In the genomic region with DNA sequence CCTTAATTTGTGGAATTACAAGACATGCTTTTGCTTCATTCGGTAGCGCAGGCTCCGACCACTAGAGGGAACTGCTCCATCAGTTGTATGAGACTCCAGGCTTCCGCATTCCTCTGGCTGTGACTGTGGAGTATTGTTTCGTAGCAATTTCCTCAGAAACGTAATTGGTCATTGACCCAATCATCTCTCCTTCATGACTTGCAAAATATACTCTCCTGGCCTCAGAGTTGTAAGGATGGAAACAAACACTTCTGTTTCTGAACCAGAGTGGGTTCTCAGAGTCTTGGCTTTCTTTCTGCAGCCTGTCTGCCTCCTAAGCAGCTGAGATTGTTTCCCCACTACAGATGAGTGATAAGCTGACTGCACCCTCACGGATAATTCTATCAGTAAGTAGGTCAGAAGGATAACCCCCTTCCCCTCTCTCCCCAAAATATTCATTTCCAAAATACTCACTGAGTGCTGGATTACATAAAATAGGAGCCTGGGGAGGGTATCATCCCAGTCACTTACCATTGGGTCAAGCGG, we compare ENCODE assay signal across 1 cellular context.
TF ChIP-seq lines count a peak whose summit lies in the region.

No MANE protein-coding gene starts in this region.

TF ChIP-seq in K562, 482 proteins besides CTCF, POLR2A, EP300 and RAD21 (continued from another document and continues in another):
- TF ChIP-seq SNIP1 (IDR thresholded peaks at IDR 0.05; ENCODE audit: low read depth) (no peak), COPS2 (conservative IDR thresholded peaks at IDR 0.05) (no peak), SMAD1 (IDR thresholded peaks at IDR 0.05; ENCODE audit: low read depth, low read length, partially characterized antibody) (no peak), BRF1 (IDR thresholded peaks at IDR 0.05; ENCODE audit: borderline replicate concordance, extremely low read depth, insufficient read length) (no peak), TEAD2 (tag; IDR thresholded peaks at IDR 0.05) (peak; percentile 91), PYGO2 (tag; IDR thresholded peaks at IDR 0.05) (no peak), MEF2A (IDR thresholded peaks at IDR 0.05; ENCODE audit: control insufficient read depth, low read depth, low read length) (no peak), ZNF23 (CRISPR knock-in tag; IDR thresholded peaks at IDR 0.05) (no peak), SREBF1 (IDR thresholded peaks at IDR 0.05; ENCODE audit: borderline replicate concordance, low read depth, low read length) (no peak), DACH1 (IDR thresholded peaks at IDR 0.05; ENCODE audit: partially characterized antibody) (no peak), SMARCE1 (IDR thresholded peaks at IDR 0.05) (no peak), TRIM24 (IDR thresholded peaks at IDR 0.05) (peak in 1 of 2 experiments; percentile 37; a peak in 1 of 4 replicates), HSF4 (CRISPR knock-in tag; IDR thresholded peaks at IDR 0.05; ENCODE audit: borderline replicate concordance) (no peak), PTTG1 (tag; IDR thresholded peaks at IDR 0.05; ENCODE audit: low read depth) (no peak), ZNF655 (CRISPR knock-in tag; IDR thresholded peaks at IDR 0.05) (no peak), GABPA (tag; conservative IDR thresholded peaks at IDR 0.05; ENCODE audit: low read depth) (no peak), CEBPG (CRISPR knock-in tag; IDR thresholded peaks at IDR 0.05) (no peak), CEBPG (tag; conservative IDR thresholded peaks at IDR 0.05 in 1 of 2, IDR thresholded peaks at IDR 0.05 in 1 of 2) (no peak), MLX (CRISPR knock-in tag; conservative IDR thresholded peaks at IDR 0.05) (no peak), RNF2 (IDR thresholded peaks at IDR 0.05) (no peak), LCOR (CRISPR knock-in tag; IDR thresholded peaks at IDR 0.05) (0 out of 2 replicates have a peak, but pooled peaks have one; percentile 15), MEIS2 (IDR thresholded peaks at IDR 0.05; ENCODE audit: partially characterized antibody) (no peak), POU5F1 (IDR thresholded peaks at IDR 0.05; ENCODE audit: borderline replicate concordance, low read depth, low read length, partially characterized antibody) (no peak), ZNF253 (CRISPR knock-in tag; conservative IDR thresholded peaks at IDR 0.05) (no peak), RUNX1 (IDR thresholded peaks at IDR 0.05; ENCODE audit: low read depth) (no peak), ZNF76 (CRISPR knock-in tag; IDR thresholded peaks at IDR 0.05; ENCODE audit: borderline replicate concordance) (no peak), ZBTB40 (IDR thresholded peaks at IDR 0.05) (no peak), ZBTB40 (CRISPR knock-in tag; IDR thresholded peaks at IDR 0.05) (no peak), RCOR1 (IDR thresholded peaks at IDR 0.05; ENCODE audit: borderline replicate concordance in 1 of 2, low read depth in 2 of 2, low read length in 2 of 2) (peak in 1 of 2 experiments; percentile 56; a peak in 1 of 4 replicates), MAFF (IDR thresholded peaks at IDR 0.05; ENCODE audit: low read length) (peak; percentile 71), ZBTB9 (CRISPR knock-in tag; IDR thresholded peaks at IDR 0.05) (no peak), TRIM28 (IDR thresholded peaks at IDR 0.05) (0 out of 2 replicates have a peak, but pooled peaks have one; percentile 37), MTA3 (IDR thresholded peaks at IDR 0.05; ENCODE audit: borderline replicate concordance) (0 out of 2 replicates have a peak, but pooled peaks have one; percentile 62), TBP (optimal IDR thresholded peaks at IDR 0.05; ENCODE audit: low read depth, low read length) (no peak), DPF2 (IDR thresholded peaks at IDR 0.05) (0 out of 2 replicates have a peak, but pooled peaks have one; percentile 38), ZBTB1 (CRISPR knock-in tag; IDR thresholded peaks at IDR 0.05; ENCODE audit: borderline replicate concordance, low read depth) (no peak), SFPQ (IDR thresholded peaks at IDR 0.05; ENCODE audit: low read depth, low read length) (no peak), PHTF2 (CRISPR knock-in tag; IDR thresholded peaks at IDR 0.05) (no peak)
- TF ChIP-seq, protein P1, sequence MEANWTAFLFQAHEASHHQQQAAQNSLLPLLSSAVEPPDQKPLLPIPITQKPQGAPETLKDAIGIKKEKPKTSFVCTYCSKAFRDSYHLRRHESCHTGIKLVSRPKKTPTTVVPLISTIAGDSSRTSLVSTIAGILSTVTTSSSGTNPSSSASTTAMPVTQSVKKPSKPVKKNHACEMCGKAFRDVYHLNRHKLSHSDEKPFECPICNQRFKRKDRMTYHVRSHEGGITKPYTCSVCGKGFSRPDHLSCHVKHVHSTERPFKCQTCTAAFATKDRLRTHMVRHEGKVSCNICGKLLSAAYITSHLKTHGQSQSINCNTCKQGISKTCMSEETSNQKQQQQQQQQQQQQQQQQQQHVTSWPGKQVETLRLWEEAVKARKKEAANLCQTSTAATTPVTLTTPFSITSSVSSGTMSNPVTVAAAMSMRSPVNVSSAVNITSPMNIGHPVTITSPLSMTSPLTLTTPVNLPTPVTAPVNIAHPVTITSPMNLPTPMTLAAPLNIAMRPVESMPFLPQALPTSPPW (CRISPR knock-in tag; IDR thresholded peaks at IDR 0.05) = 0 out of 2 replicates have a peak, but pooled peaks have one; percentile 18
- TF ChIP-seq, protein P2, sequence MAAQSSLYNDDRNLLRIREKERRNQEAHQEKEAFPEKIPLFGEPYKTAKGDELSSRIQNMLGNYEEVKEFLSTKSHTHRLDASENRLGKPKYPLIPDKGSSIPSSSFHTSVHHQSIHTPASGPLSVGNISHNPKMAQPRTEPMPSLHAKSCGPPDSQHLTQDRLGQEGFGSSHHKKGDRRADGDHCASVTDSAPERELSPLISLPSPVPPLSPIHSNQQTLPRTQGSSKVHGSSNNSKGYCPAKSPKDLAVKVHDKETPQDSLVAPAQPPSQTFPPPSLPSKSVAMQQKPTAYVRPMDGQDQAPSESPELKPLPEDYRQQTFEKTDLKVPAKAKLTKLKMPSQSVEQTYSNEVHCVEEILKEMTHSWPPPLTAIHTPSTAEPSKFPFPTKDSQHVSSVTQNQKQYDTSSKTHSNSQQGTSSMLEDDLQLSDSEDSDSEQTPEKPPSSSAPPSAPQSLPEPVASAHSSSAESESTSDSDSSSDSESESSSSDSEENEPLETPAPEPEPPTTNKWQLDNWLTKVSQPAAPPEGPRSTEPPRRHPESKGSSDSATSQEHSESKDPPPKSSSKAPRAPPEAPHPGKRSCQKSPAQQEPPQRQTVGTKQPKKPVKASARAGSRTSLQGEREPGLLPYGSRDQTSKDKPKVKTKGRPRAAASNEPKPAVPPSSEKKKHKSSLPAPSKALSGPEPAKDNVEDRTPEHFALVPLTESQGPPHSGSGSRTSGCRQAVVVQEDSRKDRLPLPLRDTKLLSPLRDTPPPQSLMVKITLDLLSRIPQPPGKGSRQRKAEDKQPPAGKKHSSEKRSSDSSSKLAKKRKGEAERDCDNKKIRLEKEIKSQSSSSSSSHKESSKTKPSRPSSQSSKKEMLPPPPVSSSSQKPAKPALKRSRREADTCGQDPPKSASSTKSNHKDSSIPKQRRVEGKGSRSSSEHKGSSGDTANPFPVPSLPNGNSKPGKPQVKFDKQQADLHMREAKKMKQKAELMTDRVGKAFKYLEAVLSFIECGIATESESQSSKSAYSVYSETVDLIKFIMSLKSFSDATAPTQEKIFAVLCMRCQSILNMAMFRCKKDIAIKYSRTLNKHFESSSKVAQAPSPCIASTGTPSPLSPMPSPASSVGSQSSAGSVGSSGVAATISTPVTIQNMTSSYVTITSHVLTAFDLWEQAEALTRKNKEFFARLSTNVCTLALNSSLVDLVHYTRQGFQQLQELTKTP (IDR thresholded peaks at IDR 0.05; ENCODE audit: low read depth in 1 of 2, partially characterized antibody in 2 of 2) = no peak
